ENCODE assay signal across 8 cellular contexts in the genomic region with DNA sequence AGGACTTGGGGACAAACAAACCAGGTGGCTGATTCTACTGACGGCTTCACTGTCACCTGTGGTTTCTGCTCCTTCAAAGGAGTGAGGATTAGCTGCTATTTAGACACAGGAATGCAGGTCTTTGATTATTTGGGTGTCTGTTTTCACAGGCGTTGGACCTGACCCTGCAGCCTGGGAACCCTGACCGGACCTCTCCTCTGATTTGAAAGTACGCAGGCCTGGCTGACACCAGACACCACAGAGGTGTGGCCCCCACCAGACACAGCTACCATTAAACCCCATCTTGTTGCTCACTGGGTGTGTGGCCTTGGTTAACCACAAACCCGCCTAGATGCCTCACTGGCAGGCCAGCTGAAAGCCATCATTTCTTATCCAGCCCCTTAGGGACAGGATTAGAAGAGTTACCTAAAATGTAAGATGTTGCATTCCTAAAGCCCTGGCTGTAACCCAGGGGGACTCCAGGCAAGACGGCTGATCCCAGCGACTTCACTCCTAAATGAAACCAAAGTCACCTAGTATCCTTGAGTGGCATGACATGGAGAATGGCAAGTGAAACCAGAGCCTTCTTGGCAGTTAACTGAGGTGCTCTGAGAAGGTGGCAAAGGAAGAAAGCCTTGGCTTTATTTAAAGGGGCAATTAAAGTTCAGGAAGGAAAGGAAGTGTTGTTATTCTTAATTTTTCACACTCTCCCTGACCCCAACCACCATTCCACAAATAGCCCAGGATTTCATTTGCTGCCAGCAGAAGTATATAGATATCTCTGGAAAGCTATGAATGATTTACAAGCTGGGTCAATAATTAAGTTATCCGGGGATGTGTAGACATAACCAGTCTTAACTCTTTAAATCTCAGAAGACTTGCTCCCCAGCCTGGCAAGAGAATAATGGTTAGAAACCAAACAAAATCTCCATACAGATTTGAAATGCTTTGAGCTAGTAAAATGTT.
DNase-seq lines count a peak whose midpoint lies in the region; ATAC-seq, FAIRE-seq and TF ChIP-seq lines count a peak whose summit lies in the region.

No MANE protein-coding gene starts in this region.

- H3K4me2 ChIP-seq in A549: peak overlapping the region; percentile 77

- no peak for TF ChIP-seq EP300 in A549 (IDR thresholded peaks at IDR 0.05)

- ATAC-seq in A549 (peak; percentile 68 to 71; a peak in 5 of 6 replicates), GM21381 (IDR thresholded peaks at IDR 0.05; ENCODE audit: unreplicated experiment) (peak; percentile 86)

- no peaks in the 10 kb centered on the region for H3K27me3 ChIP-seq in esophagus squamous epithelium

- CTCF ChIA-PET in A549 (lab: Yijun Ruan, JAX): no interaction called here

- DNase-seq in A549 (ENCODE audit: low read depth in 1 of 2, low spot score in 1 of 2) (peak; percentile 18 to 47), LoVo (ENCODE audit: low spot score) (peak; percentile 68), esophagus squamous epithelium (lab: John Stamatoyannopoulos, UW) (no peak), type B pancreatic cell (ENCODE audit: extremely low spot score, unreplicated experiment) (no peak), NCI-H526 treated with DMSO at 0.1 percent for 48 hours (lab: John Stamatoyannopoulos, UW) (no peak), DMS114 treated with DMSO at 0.1 percent for 48 hours (lab: John Stamatoyannopoulos, UW; ENCODE audit: unreplicated experiment) (no peak), posterior vena cava (ENCODE audit: low spot score) (no peak)

- no peak for FAIRE-seq in A549 (lab: Jason Lieb, UNC)

- peak overlapping the region; percentile 27 for H3K4me3 Mint-ChIP-seq in type B pancreatic cell

- H3K27ac ChIP-seq in A549 (peak overlapping the region; percentile 78 to 87), esophagus squamous epithelium (peak overlapping the region; percentile 53 to 86 (median 70))

- intact Hi-C loops in esophagus squamous epithelium (cut with DNase I): no loop called here
- intact Hi-C loops in posterior vena cava (cut with DNase I): no loop called here

- no peaks in the 10 kb centered on the region for H3K36me3 Mint-ChIP-seq in type B pancreatic cell

- POLR2A ChIA-PET in A549 (lab: Yijun Ruan, JAX): no interaction called here

- peaks cover 51% of the 10 kb centered on the region for H3K4me1 Mint-ChIP-seq in type B pancreatic cell (ENCODE audit: unreplicated experiment)

- H3K4me1 ChIP-seq in A549 (peaks cover 54% of the 10 kb centered on the region), esophagus squamous epithelium (peaks cover 8 to 55% (median 19%) of the 10 kb centered on the region in 3 donors)

- H3K4me3 ChIP-seq in A549: no peak overlapping the region
- H3K4me3 ChIP-seq in esophagus squamous epithelium: no peak overlapping the region

- WGBS in A549 (ENCODE audit: missing lambda C conversion rate): 46% methylated on average over 5 of the region's 8 CpGs
- 23 to 37% methylated on average over 4 to 6 of the region's 8 CpGs for WGBS in esophagus squamous epithelium, 2 donors

- no peaks in the 10 kb centered on the region for H3K27me3 Mint-ChIP-seq in type B pancreatic cell

- TF ChIP-seq RAD21 in A549 (conservative IDR thresholded peaks at IDR 0.05 in 1 of 2, IDR thresholded peaks at IDR 0.05 in 1 of 2): no peak

- H3K9me3 ChIP-seq in A549 (no peaks in the 10 kb centered on the region), esophagus squamous epithelium (no peaks in the 10 kb centered on the region)

- TF ChIP-seq CTCF in A549 (IDR thresholded peaks at IDR 0.05) (no peak), esophagus squamous epithelium (IDR thresholded peaks at IDR 0.05) (no peak), type B pancreatic cell (conservative IDR thresholded peaks at IDR 0.05) (no peak)

- peaks cover 3% of the 10 kb centered on the region for H3K9me3 Mint-ChIP-seq in type B pancreatic cell

- H3K36me3 ChIP-seq in esophagus squamous epithelium: no peaks in the 10 kb centered on the region

- TF ChIP-seq POLR2A in A549 (IDR thresholded peaks at IDR 0.05; ENCODE audit: low read length): no peak
- no peak for TF ChIP-seq POLR2A in esophagus squamous epithelium (IDR thresholded peaks at IDR 0.05)

- peak overlapping the region; percentile 93 for H3K27ac Mint-ChIP-seq in type B pancreatic cell

TF ChIP-seq in A549, 52 proteins besides CTCF, POLR2A, EP300 and RAD21:
- TF ChIP-seq FOXS1 (CRISPR knock-in tag; IDR thresholded peaks at IDR 0.05) (no peak), HOXA7 (CRISPR knock-in tag; IDR thresholded peaks at IDR 0.05) (no peak), MAFK (IDR thresholded peaks at IDR 0.05; ENCODE audit: partially characterized antibody) (no peak), PHF8 (IDR thresholded peaks at IDR 0.05; ENCODE audit: borderline replicate concordance, low read depth) (no peak), HMGXB4 (CRISPR knock-in tag; IDR thresholded peaks at IDR 0.05; ENCODE audit: borderline replicate concordance) (no peak), GATA3 (IDR thresholded peaks at IDR 0.05; ENCODE audit: borderline replicate concordance) (0 out of 2 replicates have a peak, but pooled peaks have one; percentile 11), E2F6 (IDR thresholded peaks at IDR 0.05; ENCODE audit: borderline replicate concordance, low read depth) (no peak), EHF (CRISPR knock-in tag; IDR thresholded peaks at IDR 0.05) (0 out of 2 replicates have a peak, but pooled peaks have one; percentile 42), HOXB5 (CRISPR knock-in tag; IDR thresholded peaks at IDR 0.05) (no peak), JUNB (IDR thresholded peaks at IDR 0.05) (no peak), CEBPB (IDR thresholded peaks at IDR 0.05) (no peak), TP53 (CRISPR knock-in tag; IDR thresholded peaks at IDR 0.05) (no peak)

Comparison
In these comparisons a context has a peak if more than half of its experiments do, and no peak if none do; other contexts are left out.
1. DNase-seq: peak in A549 (2 of 2) and LoVo (single experiment); none in esophagus squamous epithelium (single experiment), type B pancreatic cell (single experiment), NCI-H526 treated with DMSO at 0.1 percent for 48 hours (single experiment), DMS114 treated with DMSO at 0.1 percent for 48 hours (single experiment) and posterior vena cava (single experiment).